1 cellular context compared by ENCODE assay signal in genomic region chr12:95974358-95974757, GRCh38.
A peak's percentile ranks its signal among the peaks of the same experiment; 100 is the strongest.
TF ChIP-seq lines count a peak whose summit lies in the region.

No MANE protein-coding gene starts in this region.

TF ChIP-seq in HepG2, 621 proteins besides CTCF, POLR2A, EP300 and RAD21 (continued from another document and continues in another):
- TF ChIP-seq PHF21A (CRISPR knock-in tag; IDR thresholded peaks at IDR 0.05) (peak; percentile 78), RNF2 (conservative IDR thresholded peaks at IDR 0.05; ENCODE audit: low read depth) (no peak), ZNF256 (CRISPR knock-in tag; conservative IDR thresholded peaks at IDR 0.05) (no peak), KLF6 (CRISPR knock-in tag; IDR thresholded peaks at IDR 0.05) (peak; percentile 85), CBX1 (IDR thresholded peaks at IDR 0.05; ENCODE audit: low read depth) (no peak), ZNF510 (CRISPR knock-in tag; IDR thresholded peaks at IDR 0.05; ENCODE audit: low read depth) (no peak), FOXK1 (CRISPR knock-in tag; IDR thresholded peaks at IDR 0.05; ENCODE audit: borderline replicate concordance, low read depth) (peak; percentile 96), ZNF260 (CRISPR knock-in tag; IDR thresholded peaks at IDR 0.05; ENCODE audit: borderline replicate concordance, low read depth) (no peak), SMC3 (IDR thresholded peaks at IDR 0.05; ENCODE audit: low read length) (no peak), SNRNP70 (IDR thresholded peaks at IDR 0.05; ENCODE audit: low read depth, low read length) (no peak), ERF (CRISPR knock-in tag; IDR thresholded peaks at IDR 0.05) (peak; percentile 77), STAG1 (CRISPR knock-in tag; IDR thresholded peaks at IDR 0.05) (no peak), DBP (CRISPR knock-in tag; IDR thresholded peaks at IDR 0.05; ENCODE audit: not compliant biosample characterization) (no peak), UBTF (CRISPR knock-in tag; IDR thresholded peaks at IDR 0.05) (no peak), DPF2 (CRISPR knock-in tag; IDR thresholded peaks at IDR 0.05; ENCODE audit: borderline replicate concordance, low read depth) (peak; percentile 83; the same call in 1 of the 2 replicates), PAX8 (CRISPR knock-in tag; IDR thresholded peaks at IDR 0.05; ENCODE audit: borderline replicate concordance) (no peak), CCAR2 (optimal IDR thresholded peaks at IDR 0.05; ENCODE audit: low read depth, low read length) (no peak), THRA (CRISPR knock-in tag; IDR thresholded peaks at IDR 0.05; ENCODE audit: borderline replicate concordance) (peak; percentile 73; the same call in 1 of the 2 replicates), ZFP90 (CRISPR knock-in tag; IDR thresholded peaks at IDR 0.05; ENCODE audit: borderline replicate concordance) (no peak), RXRB (CRISPR knock-in tag; IDR thresholded peaks at IDR 0.05; ENCODE audit: borderline replicate concordance) (peak; percentile 90), CEBPG (CRISPR knock-in tag; IDR thresholded peaks at IDR 0.05) (peak; percentile 75), HMGA1 (CRISPR knock-in tag; conservative IDR thresholded peaks at IDR 0.05) (no peak), HDAC1 (CRISPR knock-in tag; IDR thresholded peaks at IDR 0.05) (peak; percentile 90), SMAD1 (CRISPR knock-in tag; IDR thresholded peaks at IDR 0.05; ENCODE audit: borderline replicate concordance, low read depth) (no peak), MXD3 (CRISPR knock-in tag; IDR thresholded peaks at IDR 0.05) (no peak), ZNF460 (CRISPR knock-in tag; IDR thresholded peaks at IDR 0.05; ENCODE audit: borderline replicate concordance) (no peak), ZNF281 (CRISPR knock-in tag; IDR thresholded peaks at IDR 0.05; ENCODE audit: borderline replicate concordance) (no peak), ZNF253 (CRISPR knock-in tag; IDR thresholded peaks at IDR 0.05; ENCODE audit: borderline replicate concordance) (no peak), RFXAP (CRISPR knock-in tag; IDR thresholded peaks at IDR 0.05; ENCODE audit: borderline replicate concordance) (no peak), ZNF33B (CRISPR knock-in tag; IDR thresholded peaks at IDR 0.05) (no peak), SPEN (CRISPR knock-in tag; IDR thresholded peaks at IDR 0.05; ENCODE audit: low read depth) (no peak), ZNF816 (CRISPR knock-in tag; IDR thresholded peaks at IDR 0.05; ENCODE audit: borderline replicate concordance) (no peak), ZNF382 (CRISPR knock-in tag; IDR thresholded peaks at IDR 0.05; ENCODE audit: borderline replicate concordance) (no peak), PRDM15 (CRISPR knock-in tag; IDR thresholded peaks at IDR 0.05) (no peak), SIX4 (CRISPR knock-in tag; IDR thresholded peaks at IDR 0.05) (0 out of 2 replicates have a peak, but pooled peaks have one; percentile 42), ZNF468 (CRISPR knock-in tag; IDR thresholded peaks at IDR 0.05) (no peak), KAT8 (CRISPR knock-in tag; IDR thresholded peaks at IDR 0.05) (peak; percentile 69), PAF1 (CRISPR knock-in tag; IDR thresholded peaks at IDR 0.05) (no peak), ZBTB40 (IDR thresholded peaks at IDR 0.05) (no peak), ZBTB40 (CRISPR knock-in tag; IDR thresholded peaks at IDR 0.05) (no peak; the same call in 1 of the 2 replicates), IRF2 (CRISPR knock-in tag; IDR thresholded peaks at IDR 0.05) (peak; percentile 78), TCF7L2 (IDR thresholded peaks at IDR 0.05; ENCODE audit: low read depth, low read length) (no peak), ZNF784 (CRISPR knock-in tag; IDR thresholded peaks at IDR 0.05; ENCODE audit: borderline replicate concordance) (no peak), HNRNPLL (IDR thresholded peaks at IDR 0.05; ENCODE audit: low read depth, low read length, poor library complexity, severe bottlenecking) (no peak)
